ENCODE assay signal across 1 cellular context in the genomic region with DNA sequence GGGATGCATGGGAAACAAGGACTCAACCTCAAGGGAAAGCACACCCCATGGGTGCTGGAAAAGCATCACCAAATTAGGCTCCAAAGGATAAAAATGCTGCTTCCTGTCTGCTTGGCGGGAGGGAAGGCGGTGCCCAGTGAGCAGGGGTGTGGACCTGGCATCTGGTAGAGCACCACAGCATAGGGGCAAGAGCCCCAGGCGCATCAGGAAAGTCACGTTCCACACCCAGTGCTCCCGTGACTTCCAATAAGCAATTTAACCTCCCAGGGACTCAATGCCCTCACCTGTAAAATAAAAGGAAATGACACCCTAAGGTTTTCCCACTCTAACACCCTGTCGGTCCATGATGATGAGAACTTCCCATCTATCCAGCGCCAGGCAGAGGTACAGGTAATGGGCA.
TF ChIP-seq lines count a peak whose summit lies in the region.

No MANE protein-coding gene starts in this region.

TF ChIP-seq in IMR-90, 13 proteins besides CTCF, POLR2A, EP300 and RAD21 (continued from another document):
- TF ChIP-seq SMC3 (IDR thresholded peaks at IDR 0.05; ENCODE audit: low read depth, low read length): no peak
- TF ChIP-seq CEBPB (IDR thresholded peaks at IDR 0.05; ENCODE audit: low read depth, low read length): no peak
